Comparison of ENCODE assay signal across 14 cellular contexts in the genomic region with DNA sequence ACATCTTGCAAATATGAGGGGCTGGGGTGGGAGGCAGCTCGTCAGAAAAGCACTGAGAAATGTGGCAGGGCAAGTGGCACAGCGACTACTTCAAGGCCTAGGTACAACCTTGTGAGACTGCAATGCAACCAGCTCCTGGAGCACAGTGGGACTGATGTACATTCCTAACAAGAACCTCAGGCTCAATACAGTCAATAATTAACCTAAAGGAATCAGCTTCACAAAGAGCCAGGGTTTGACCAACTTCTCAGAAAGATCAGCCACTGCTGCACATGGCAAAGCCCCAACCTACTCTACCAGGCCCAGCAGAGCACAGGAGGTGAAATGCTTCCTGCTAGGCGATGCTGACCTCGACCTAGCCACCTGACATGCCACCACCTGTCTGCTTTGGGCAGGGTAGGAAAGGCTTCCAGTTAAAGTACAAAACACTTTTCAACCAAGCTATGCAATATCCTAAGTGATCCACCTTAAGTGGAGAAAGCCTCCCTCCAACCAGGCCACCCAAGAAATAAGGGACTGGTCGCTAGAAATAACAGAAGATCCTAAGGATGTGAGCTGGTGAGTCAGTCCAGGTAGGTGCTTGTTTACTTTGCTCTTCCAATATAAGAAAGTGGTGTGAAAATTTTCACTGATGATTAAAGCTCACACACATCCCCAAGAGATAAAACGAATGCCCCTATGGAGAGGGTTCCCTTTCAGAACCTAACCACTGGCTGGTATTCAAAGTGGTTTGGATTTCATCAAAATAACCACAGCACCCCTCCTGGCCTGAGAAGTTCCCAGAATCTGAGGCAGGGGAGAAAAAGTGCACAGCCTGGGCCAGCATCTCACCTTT. TPM values are rescaled to one million over a fixed set of nuclear protein-coding genes. Genes with fewer than 3 reads are reported as not detected.
DNase-seq lines count a peak whose midpoint lies in the region; ATAC-seq, FAIRE-seq and TF ChIP-seq lines count a peak whose summit lies in the region.
"Had no signal": no experiment of that assay in that cellular context is flagged by ENCODE, and none has a peak within 500 bp of the region (broad histone marks: within the 10 kb centered on the region; RNA-seq: fewer than 3 reads in every experiment).

No MANE protein-coding gene starts in this region.

- no peak overlapping the region for H2AFZ ChIP-seq in mesenchymal stem cell (ENCODE audit: low read depth, low read length)
- H2AFZ ChIP-seq: GM23248 had no signal

- no peak overlapping the region for H3K14ac ChIP-seq in mesenchymal stem cell (ENCODE audit: low read length in 2 of 2)

- no peak for TF ChIP-seq CTCF in chondrocyte (IDR thresholded peaks at IDR 0.05)

- H4K91ac ChIP-seq in mesenchymal stem cell (ENCODE audit: low read length): no peak overlapping the region

- H3K27ac ChIP-seq in mesenchymal stem cell (ENCODE audit: low read length, poor library complexity, severe bottlenecking) (peak overlapping the region; percentile 77), aorta (ENCODE audit: low read depth in 1 of 2, low read length in 2 of 2) (no peak overlapping the region)
- H3K27ac ChIP-seq: GM23248 had no signal

- H2BK12ac ChIP-seq in mesenchymal stem cell (ENCODE audit: low read length in 2 of 2): no peak overlapping the region

- no peak overlapping the region for H4K8ac ChIP-seq in mesenchymal stem cell (ENCODE audit: low read length)

- H3K18ac ChIP-seq in mesenchymal stem cell (ENCODE audit: low read depth in 1 of 2, low read length in 2 of 2): no peak overlapping the region

- no peak for DNase-seq in activated naive CD4-positive, alpha-beta T cell treated with anti-CD3 and anti-CD28 coated beads, Interleukin-2, amount 50 U/mL, for 16 hours
- peak; percentile 13 for DNase-seq in chondrocyte (ENCODE audit: low spot score)
- DNase-seq in mesenchymal stem cell: no peak
- DNase-seq in aorta: peak; percentile 20 to 30
- no peak for DNase-seq in NCI-H345 (lab: John Stamatoyannopoulos, UW)
- no peak for DNase-seq in GM12892 (ENCODE audit: insufficient read length)
- DNase-seq in DMS114 treated with DMSO at 0.1 percent for 48 hours (lab: John Stamatoyannopoulos, UW; ENCODE audit: unreplicated experiment): no peak
- DNase-seq: activated gamma-delta T cell treated with Interleukin-2 at 50 U/mL for 16 hours; GM23248; KBM-7; NCI-H524; stimulated activated CD8-positive, alpha-beta memory T cell treated with anti-CD3 and anti-CD28 coated beads, Interleukin-4, amount 100 ng/mL, for 48 hours had no signal

- peak overlapping the region; percentile 71 for H2AK5ac ChIP-seq in mesenchymal stem cell (ENCODE audit: low read length, severe bottlenecking)

- H3K4ac ChIP-seq in mesenchymal stem cell (ENCODE audit: low read depth in 1 of 2, low read length in 2 of 2): no peak overlapping the region

- no peak overlapping the region for H2BK120ac ChIP-seq in mesenchymal stem cell (ENCODE audit: low read depth, low read length)

- H2BK5ac ChIP-seq in mesenchymal stem cell (ENCODE audit: low read depth, low read length, poor library complexity, severe bottlenecking): no peak overlapping the region

- H3K79me1 ChIP-seq in mesenchymal stem cell (replicated peaks; ENCODE audit: low read length, poor library complexity, severe bottlenecking): peaks cover 5% of the 10 kb centered on the region

- no peak for ATAC-seq in aorta (ENCODE audit: low FRiP score)

- WGBS in mesenchymal stem cell: 55% methylated on average over 5 of the region's 6 CpGs
- WGBS in aorta, 2 donors: 81 to 84% methylated on average over 6 of the region's 6 CpGs

- no peaks in the 10 kb centered on the region for H3K9me3 Mint-ChIP-seq in activated naive CD4-positive, alpha-beta T cell treated with anti-CD3 and anti-CD28 coated beads, Interleukin-2, amount 50 U/mL, for 24 hours
- H3K9me3 Mint-ChIP-seq in chondrocyte (ENCODE audit: low read depth): no peaks in the 10 kb centered on the region

- H3K36me3 ChIP-seq in mesenchymal stem cell (ENCODE audit: control insufficient read depth in 1 of 2, insufficient read depth in 2 of 2, low read depth in 1 of 2, low read length in 2 of 2) (no peaks in the 10 kb centered on the region), aorta (ENCODE audit: control insufficient read depth in 1 of 2, insufficient read depth in 2 of 2, low read length in 1 of 2) (no peaks in the 10 kb centered on the region)

- H3K9ac ChIP-seq in mesenchymal stem cell (ENCODE audit: low read length): no peak overlapping the region
- H3K9ac ChIP-seq: GM23248 had no signal

- peaks cover 4 to 99% of the 10 kb centered on the region in 2 experiments for H3K27me3 ChIP-seq in mesenchymal stem cell (ENCODE audit: control insufficient read depth in 1 of 2, insufficient read depth in 1 of 2, low read length in 2 of 2)
- no peaks in the 10 kb centered on the region for H3K27me3 ChIP-seq in aorta (ENCODE audit: control insufficient read depth in 1 of 2, insufficient read depth in 2 of 2, low read length in 1 of 2)

- no peak overlapping the region for H2BK15ac ChIP-seq in mesenchymal stem cell (ENCODE audit: low read depth, poor library complexity, severe bottlenecking)

- H3K4me3 Mint-ChIP-seq in activated naive CD4-positive, alpha-beta T cell treated with anti-CD3 and anti-CD28 coated beads, Interleukin-2, amount 50 U/mL, for 24 hours: peak overlapping the region; percentile 38
- H3K4me3 Mint-ChIP-seq in chondrocyte (ENCODE audit: unreplicated experiment): peak overlapping the region; percentile 71

- H3K27ac Mint-ChIP-seq in activated naive CD4-positive, alpha-beta T cell treated with anti-CD3 and anti-CD28 coated beads, Interleukin-2, amount 50 U/mL, for 24 hours: no peak overlapping the region
- H3K27ac Mint-ChIP-seq in chondrocyte (ENCODE audit: unreplicated experiment): peak overlapping the region; percentile 60

- no peak for FAIRE-seq in GM12892 (lab: Jason Lieb, UNC)
- FAIRE-seq: colon had no signal

- peaks cover 61% of the 10 kb centered on the region for H3K27me3 Mint-ChIP-seq in activated naive CD4-positive, alpha-beta T cell treated with anti-CD3 and anti-CD28 coated beads, Interleukin-2, amount 50 U/mL, for 24 hours
- no peaks in the 10 kb centered on the region for H3K27me3 Mint-ChIP-seq in chondrocyte (ENCODE audit: low read depth)

- intact Hi-C loops in aorta (cut with DNase I): loop anchor here (5.0 to 10.0 kb wide), 3 partner anchors 37 to 120 kb away; no protein-coding TSS in a partner anchor

- H3K4me1 ChIP-seq in mesenchymal stem cell (ENCODE audit: control insufficient read depth, insufficient read depth, low read depth, low read length): peaks cover 66% of the 10 kb centered on the region
- H3K4me1 ChIP-seq in aorta (ENCODE audit: control insufficient read depth in 1 of 2, insufficient read depth in 2 of 2, low read length in 2 of 2): no peaks in the 10 kb centered on the region

- H3K36me3 Mint-ChIP-seq in activated naive CD4-positive, alpha-beta T cell treated with anti-CD3 and anti-CD28 coated beads, Interleukin-2, amount 50 U/mL, for 24 hours: no peaks in the 10 kb centered on the region
- no peaks in the 10 kb centered on the region for H3K36me3 Mint-ChIP-seq in chondrocyte (ENCODE audit: low read depth)

- no peak for TF ChIP-seq POLR2A in GM12892 (IDR thresholded peaks at IDR 0.05; ENCODE audit: low read depth, low read length)

- H3K4me1 Mint-ChIP-seq in activated naive CD4-positive, alpha-beta T cell treated with anti-CD3 and anti-CD28 coated beads, Interleukin-2, amount 50 U/mL, for 24 hours: peaks cover 29% of the 10 kb centered on the region
- peaks cover 86% of the 10 kb centered on the region for H3K4me1 Mint-ChIP-seq in chondrocyte (ENCODE audit: low read depth)

- H3K9me3 ChIP-seq in mesenchymal stem cell (ENCODE audit: control insufficient read depth, low read length) (no peaks in the 10 kb centered on the region), aorta (ENCODE audit: control insufficient read depth, low read length) (no peaks in the 10 kb centered on the region)

- H3K4me3 ChIP-seq in mesenchymal stem cell (ENCODE audit: insufficient read depth in 1 of 2, low read depth in 1 of 2, low read length in 2 of 2) (no peak overlapping the region), aorta (ENCODE audit: low read length in 2 of 2) (no peak overlapping the region)
- H3K4me3 ChIP-seq: GM23248 had no signal

- peak overlapping the region; percentile 31 for H3K4me2 ChIP-seq in mesenchymal stem cell (ENCODE audit: low read length, poor library complexity, severe bottlenecking)

- H3K23ac ChIP-seq in mesenchymal stem cell (ENCODE audit: low read length in 2 of 2): no peak overlapping the region

RNA-seq across cellular contexts. Expression of gene RIPK4, which starts 2.1 kb away (rescaled TPM):
- 6.1 to 11.3 TPM (median 11.1 TPM) in 3 replicates for total RNA-seq in chondrocyte
- polyA plus RNA-seq in mesenchymal stem cell (2013, experiment 1 of 2): not detected
- polyA plus RNA-seq in mesenchymal stem cell (2013, experiment 2 of 2): not detected
- total RNA-seq in aorta: 1 to 10 TPM; 3.0 to 3.6 TPM
- polyA plus RNA-seq in aorta: 1 to 10 TPM; 7.5 to 8.9 TPM
- not detected for polyA plus RNA-seq in GM12892 (2012; ENCODE audit: missing spikeins)

Comparison
In these comparisons a context has a peak if more than half of its experiments do, and no peak if none do; other contexts are left out.
1. DNase-seq: peak in chondrocyte (single experiment) and aorta (2 of 2); none in activated naive CD4-positive, alpha-beta T cell treated with anti-CD3 and anti-CD28 coated beads, Interleukin-2, amount 50 U/mL, for 16 hours (single experiment), mesenchymal stem cell (single experiment), NCI-H345 (single experiment), GM12892 (single experiment) and DMS114 treated with DMSO at 0.1 percent for 48 hours (single experiment).